Comparison of ENCODE assay signal across 8 cellular contexts in genomic region chr1:12604114-12604874, GRCh38. TPM values are rescaled to one million over a fixed set of nuclear protein-coding genes. Genes with fewer than 3 reads are reported as not detected.
DNase-seq lines count a peak whose midpoint lies in the region; ATAC-seq, FAIRE-seq and TF ChIP-seq lines count a peak whose summit lies in the region.

No MANE protein-coding gene starts in this region.

- TF ChIP-seq RAD21 in GM12878 (IDR thresholded peaks at IDR 0.05; ENCODE audit: insufficient read depth, low read depth, low read length), result no peak

- no peak for TF ChIP-seq POLR2A in GM12878 (IDR thresholded peaks at IDR 0.05; ENCODE audit: low read depth, low read length)

- H3K4me3 ChIP-seq in GM12878, result no peak overlapping the region

- peaks cover 80% of the 10 kb centered on the region for H3K36me3 Mint-ChIP-seq in stimulated activated effector memory CD8-positive, alpha-beta T cell treated with anti-CD3 and anti-CD28 coated beads, Interleukin-12 subunit alpha, Interleukin-12 subunit beta, amount 100 ng/mL, for 72 hours

- intact Hi-C loops in GM12878 (cut with micrococcal nuclease; ENCODE audit: unreplicated experiment), result loop anchor here (5.0 kb wide), 1 partner anchor 157 kb away; no protein-coding TSS in a partner anchor

- no peaks in the 10 kb centered on the region for H3K4me1 ChIP-seq in GM12878 (ENCODE audit: control insufficient read depth, insufficient read depth, low read length)

- H3K79me2 ChIP-seq in GM12878 (ENCODE audit: control insufficient read depth, insufficient read depth, low read length), result no peaks in the 10 kb centered on the region

- no peak overlapping the region for H3K9ac ChIP-seq in GM12878 (ENCODE audit: control insufficient read depth, insufficient read depth, low read length)

- no peak overlapping the region for H2AFZ ChIP-seq in GM12878 (ENCODE audit: control insufficient read depth, low read depth, low read length)

- no TSS peak for BruUV-seq in GM12878 (replicated peaks; lab: Mats Ljungman, UMichigan)

- TF ChIP-seq CTCF in GM12878 (IDR thresholded peaks at IDR 0.05 in 2 of 3, conservative IDR thresholded peaks at IDR 0.05 in 1 of 3; ENCODE audit: control insufficient read depth in 2 of 3, extremely low read depth in 1 of 3, insufficient read depth in 1 of 3, low read depth in 3 of 3, low read length in 3 of 3), result no peak

- SMC1A ChIA-PET in GM12878 (lab: Charles Lee; ENCODE audit: uncharacterized antibody, unreplicated experiment), result interaction anchor here (0.7 to 4.6 kb wide), 5 partner anchors 13 to 290 kb away, joined by 3 to 49 read pairs (median 3); partner anchors contain the start of gene DHRS3

- no peaks in the 10 kb centered on the region for H4K20me1 ChIP-seq in GM12878 (ENCODE audit: control insufficient read depth, insufficient read depth)

- H3K27ac ChIP-seq in GM12878 (ENCODE audit: control insufficient read depth, insufficient read depth), result no peak overlapping the region

- ATAC-seq in GM12878 (peak; percentile 84), GM19324 (IDR thresholded peaks at IDR 0.05; ENCODE audit: low FRiP score, unreplicated experiment) (no peak)
- peak; percentile 99 for ATAC-seq in stimulated activated effector memory CD8-positive, alpha-beta T cell treated with anti-CD3 and anti-CD28 coated beads, Interleukin-12 subunit alpha, Interleukin-12 subunit beta, amount 100 ng/mL, for 72 hours

- no peaks in the 10 kb centered on the region; a peak in 1 of 4 replicates for H3K27me3 ChIP-seq in GM12878 (replicated peaks in 1 of 2; ENCODE audit: control insufficient read depth in 2 of 2, insufficient read depth in 2 of 2, low read length in 1 of 2)

- no peak for FAIRE-seq in GM12878 (lab: Jason Lieb, UNC)

- peak overlapping the region; percentile 43 for H3K4me3 Mint-ChIP-seq in stimulated activated effector memory CD8-positive, alpha-beta T cell treated with anti-CD3 and anti-CD28 coated beads, Interleukin-12 subunit alpha, Interleukin-12 subunit beta, amount 100 ng/mL, for 72 hours

- RAD21 ChIA-PET in GM12878 (lab: Charles Lee; ENCODE audit: unreplicated experiment), result interaction anchor here (0.6 to 4.7 kb wide), 3 partner anchors 8 to 57 kb away, joined by 3 to 50 read pairs (median 3); partner anchors contain the start of gene DHRS3

- H3K9me3 Mint-ChIP-seq in stimulated activated effector memory CD8-positive, alpha-beta T cell treated with anti-CD3 and anti-CD28 coated beads, Interleukin-12 subunit alpha, Interleukin-12 subunit beta, amount 100 ng/mL, for 72 hours, result no peaks in the 10 kb centered on the region

- peaks cover 1% of the 10 kb centered on the region; the same call in 2 of the 3 replicates for H3K9me3 ChIP-seq in GM12878 (replicated peaks; ENCODE audit: control insufficient read depth, insufficient read depth, low read length)

- POLR2A ChIA-PET in GM12878 (lab: Charles Lee), result interaction anchor here (1.1 to 1.2 kb wide), 2 partner anchors 9 to 14 kb away, joined by 3 read pairs; no protein-coding TSS in a partner anchor

- H3K36me3 ChIP-seq in GM12878 (ENCODE audit: control insufficient read depth in 2 of 2, insufficient read depth in 2 of 2, low read length in 1 of 2), result no peaks in the 10 kb centered on the region

- CTCF ChIA-PET in GM12878 (lab: Yijun Ruan, JAX), result interaction anchor here (1.3 to 5.1 kb wide), 2 partner anchors 15 to 55 kb away, joined by 3 to 47 read pairs; partner anchors contain the start of gene DHRS3

- TF ChIP-seq EP300 in GM12878 (IDR thresholded peaks at IDR 0.05; ENCODE audit: borderline replicate concordance in 1 of 2, control insufficient read depth in 1 of 2, low read depth in 2 of 2, low read length in 2 of 2), result no peak

- in situ Hi-C loops in GM12878 (cut with MboI), result no loop called here

- 46% methylated on average over 15 of the region's 16 CpGs for WGBS in GM12878 (ENCODE audit: insufficient coverage, insufficient replicate concordance, low lambda C conversion rate, missing lambda C conversion rate)

- H3K27ac Mint-ChIP-seq in stimulated activated effector memory CD8-positive, alpha-beta T cell treated with anti-CD3 and anti-CD28 coated beads, Interleukin-12 subunit alpha, Interleukin-12 subunit beta, amount 100 ng/mL, for 72 hours, result peak overlapping the region; percentile 51

- DNase-seq in DMS53 treated with DMSO at 0.1 percent for 48 hours (lab: John Stamatoyannopoulos, UW; ENCODE audit: unreplicated experiment) (peak; percentile 86), HT-29 (ENCODE audit: low spot score) (peak; percentile 91), T1000 (lab: John Stamatoyannopoulos, UW) (peak; percentile 58), GM12878 (ENCODE audit: low read depth, low spot score) (no peak), left kidney (ENCODE audit: low read depth, low spot score) (peak; percentile 65), NCI-H2107 treated with DMSO at 0.1 percent for 48 hours (lab: John Stamatoyannopoulos, UW; ENCODE audit: unreplicated experiment) (no peak)
- DNase-seq in stimulated activated effector memory CD8-positive, alpha-beta T cell treated with anti-CD3 and anti-CD28 coated beads, Interleukin-12 subunit alpha, Interleukin-12 subunit beta, amount 100 ng/mL, for 72 hours (ENCODE audit: low spot score in 2 of 2), result peak; percentile 27 to 75

- H3K4me1 Mint-ChIP-seq in stimulated activated effector memory CD8-positive, alpha-beta T cell treated with anti-CD3 and anti-CD28 coated beads, Interleukin-12 subunit alpha, Interleukin-12 subunit beta, amount 100 ng/mL, for 72 hours, result peaks cover 73% of the 10 kb centered on the region

- no peak overlapping the region; the same call in 1 of the 2 replicates for H3K4me2 ChIP-seq in GM12878 (ENCODE audit: control insufficient read depth, insufficient read depth)

TF ChIP-seq in GM12878, 131 proteins besides CTCF, POLR2A, EP300 and RAD21 (continues in another document):
- TF ChIP-seq USF1 (IDR thresholded peaks at IDR 0.05; ENCODE audit: borderline replicate concordance, extremely low read length, insufficient read depth, low read depth, low read length) (no peak), ZNF384 (IDR thresholded peaks at IDR 0.05; ENCODE audit: borderline replicate concordance, low read depth, low read length) (no peak), BHLHE40 (IDR thresholded peaks at IDR 0.05; ENCODE audit: borderline replicate concordance in 1 of 2, low read depth in 2 of 2, low read length in 1 of 2) (no peak)

RNA-seq across cellular contexts. Expression of gene DHRS3, which starts 13.7 kb away (rescaled TPM):
- total RNA-seq in HT-29 (2014; rRNA removed; shearing (Covaris generic)), result 84.8 and 90.2 TPM in 2 replicates
- total RNA-seq in GM12878 (2013; cell fraction: nucleolus; rRNA removed), result 7.0 and 7.3 TPM in 2 replicates
- 0.65 and 1.3 TPM in 2 replicates for total RNA-seq in GM12878 (2014; rRNA removed)
- 0.55 and 0.76 TPM in 2 replicates for total RNA-seq in GM12878 (2014; rRNA removed; fragmentation: Illumina TruSeq; extraction: Trizol)
- total RNA-seq in GM12878 (2021), result 1.4 and 1.8 TPM in 2 replicates
- 1.1 TPM for polyA plus RNA-seq in GM12878 (2011; ENCODE audit: low read depth)
- 21.0 and 29.7 TPM in 2 replicates for polyA plus RNA-seq in GM12878 (2011; rRNA removed)
- polyA plus RNA-seq in GM12878 (2011; cell fraction: cytosol; rRNA removed), result 42.3 and 45.6 TPM in 2 replicates
- 27.2 and 29.8 TPM in 2 replicates for polyA plus RNA-seq in GM12878 (2011; cell fraction: nucleus; rRNA removed)
- polyA plus RNA-seq in GM12878 (2012), result 2.0 and 2.3 TPM in 2 replicates
- 0.27 and 0.73 TPM in 2 replicates for polyA plus RNA-seq in GM12878 (2014; fragmentation: Illumina TruSeq; extraction: Trizol)
- polyA plus RNA-seq in GM12878 (2014; fragmentation: Nextera tagmentation; extraction: Ambion mirVana), result under 1 TPM; 0.23 to 0.33 TPM
- 1.3 and 1.5 TPM in 2 replicates for polyA plus RNA-seq in GM12878 (2014; rRNA removed)
- polyA plus RNA-seq in GM12878 (2016; fragmentation: Nextera tagmentation; extraction: Ambion mirVana), result 1 to 10 TPM; 1.0 to 1.8 TPM
- polyA minus RNA-seq in GM12878 (2011; rRNA and poly(A)+ RNA removed), result 63.9 and 76.6 TPM in 2 replicates
- polyA minus RNA-seq in GM12878 (2011; cell fraction: cytosol; rRNA and poly(A)+ RNA removed), result 26.7 and 26.8 TPM in 2 replicates
- 10.9 and 15.6 TPM in 2 replicates for polyA minus RNA-seq in GM12878 (2011; cell fraction: nucleus; rRNA and poly(A)+ RNA removed)

RNA-seq across cellular contexts. Expression of gene AADACL4, which starts 39.6 kb away (rescaled TPM):
- total RNA-seq in HT-29 (2014; rRNA removed; shearing (Covaris generic)), result not detected in 2 replicates
- total RNA-seq in GM12878 (2013; cell fraction: nucleolus; rRNA removed), result not detected in 2 replicates
- total RNA-seq in GM12878 (2014; rRNA removed), result not detected in 2 replicates
- not detected in 2 replicates for total RNA-seq in GM12878 (2014; rRNA removed; fragmentation: Illumina TruSeq; extraction: Trizol)
- not detected in 2 replicates for total RNA-seq in GM12878 (2021)
- polyA plus RNA-seq in GM12878 (2011; ENCODE audit: low read depth), result not detected
- not detected in 2 replicates for polyA plus RNA-seq in GM12878 (2011; rRNA removed)
- polyA plus RNA-seq in GM12878 (2011; cell fraction: cytosol; rRNA removed), result not detected in 2 replicates
- 0.06 TPM in 1 of 2 replicates, not detected in the other for polyA plus RNA-seq in GM12878 (2011; cell fraction: nucleus; rRNA removed)
- not detected in 2 replicates for polyA plus RNA-seq in GM12878 (2012)
- not detected in 2 replicates for polyA plus RNA-seq in GM12878 (2014; fragmentation: Illumina TruSeq; extraction: Trizol)
- not detected for polyA plus RNA-seq in GM12878 (2014; fragmentation: Nextera tagmentation; extraction: Ambion mirVana)
- not detected in 2 replicates for polyA plus RNA-seq in GM12878 (2014; rRNA removed)
- not detected for polyA plus RNA-seq in GM12878 (2016; fragmentation: Nextera tagmentation; extraction: Ambion mirVana)
- not detected in 2 replicates for polyA minus RNA-seq in GM12878 (2011; rRNA and poly(A)+ RNA removed)
- polyA minus RNA-seq in GM12878 (2011; cell fraction: cytosol; rRNA and poly(A)+ RNA removed), result not detected in 2 replicates
- not detected in 2 replicates for polyA minus RNA-seq in GM12878 (2011; cell fraction: nucleus; rRNA and poly(A)+ RNA removed)

Comparison
In these comparisons a context has a peak if more than half of its experiments do, and no peak if none do; other contexts are left out.
1. DNase-seq: peak in DMS53 treated with DMSO at 0.1 percent for 48 hours (single experiment), HT-29 (single experiment), T1000 (single experiment), left kidney (single experiment) and stimulated activated effector memory CD8-positive, alpha-beta T cell treated with anti-CD3 and anti-CD28 coated beads, Interleukin-12 subunit alpha, Interleukin-12 subunit beta, amount 100 ng/mL, for 72 hours (2 of 2); none in GM12878 (single experiment) and NCI-H2107 treated with DMSO at 0.1 percent for 48 hours (single experiment).
2. RNA of gene DHRS3, which starts 13.7 kb away (total RNA-seq): 84.8 to 90.2 TPM in HT-29; 0.55 to 7.3 TPM in GM12878; every median in the first group is over 10 times any median in the second.